In the genomic region with DNA sequence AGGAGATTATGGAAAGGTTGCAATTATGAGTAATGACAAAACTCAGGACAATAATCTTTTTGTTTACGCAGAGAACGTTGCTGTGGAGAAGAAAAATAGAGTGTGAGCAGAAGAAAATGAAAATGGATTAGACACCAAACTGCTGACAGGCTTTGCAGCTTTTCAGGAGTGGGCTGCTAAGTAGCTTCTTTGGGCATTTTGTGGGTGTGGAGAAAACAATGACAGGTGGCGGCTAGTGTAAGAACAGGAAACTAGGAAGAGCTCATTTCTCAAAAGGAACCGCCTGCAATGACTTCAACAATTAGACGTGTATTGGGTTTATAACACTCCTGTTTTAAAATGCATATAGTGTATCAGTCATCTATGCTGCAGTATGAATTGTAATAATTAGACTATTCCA, we compare ENCODE assay signal across 29 cellular contexts. TPM values are rescaled to one million over a fixed set of nuclear protein-coding genes. Genes with fewer than 3 reads are reported as not detected.
"Had no signal": no experiment of that assay in that cellular context is flagged by ENCODE, and none has a peak within 500 bp of the region (broad histone marks: within the 10 kb centered on the region; RNA-seq: fewer than 3 reads in every experiment).

No MANE protein-coding gene starts in this region.

- H2AFZ ChIP-seq: hepatocyte had no signal

- H3K4me1 Mint-ChIP-seq: natural killer cell; stimulated activated memory B cell treated with anti-CD40 and anti-IgM and Interleukin-4, amounts not matched to agents 10 μg/mL and 1 μg/mL and 100 μg/mL, for 72 hours had no signal

- DNase-seq: colonic mucosa; effector CD8-positive, alpha-beta T cell; endodermal cell; foreskin keratinocyte; heart left ventricle; left cardiac atrium; left lung; mesenchymal stem cell; midbrain; natural killer cell; occipital lobe; ovary; posterior cingulate gyrus; psoas muscle; right cardiac atrium; sigmoid colon; stimulated activated CD4-positive, alpha-beta T cell treated with anti-CD3 and anti-CD28 coated beads, Interleukin-2, amount 100 ng/mL, for 24 hours; stimulated activated CD4-positive, alpha-beta T cell treated with anti-CD3 and anti-CD28 coated beads, Interleukin-4, amount 100 ng/mL, for 24 hours; stimulated activated naive CD8-positive, alpha-beta T cell treated with anti-CD3 and anti-CD28 coated beads, Interleukin-15, Interleukin-2, amounts not matched to agents 100 U/mL and 50 U/mL, for 24 hours; substantia nigra; testis; tibial artery had no signal

- H3K4me3 ChIP-seq: colonic mucosa, esophagus muscularis mucosa, gastroesophageal sphincter, heart left ventricle, hepatocyte, left lung, ovary, psoas muscle, sigmoid colon, testis, tibial artery had no signal

- H3K36me3 Mint-ChIP-seq: natural killer cell; stimulated activated memory B cell treated with anti-CD40 and anti-IgM and Interleukin-4, amounts not matched to agents 10 μg/mL and 1 μg/mL and 100 μg/mL, for 72 hours; type B pancreatic cell had no signal

- H3K4me3 Mint-ChIP-seq: dendritic cell treated with granulocyte-macrophage colony-stimulating factor and Interleukin-4, amounts not matched to agents 40 ng/mL and 50 ng/mL, for 4 days; endodermal cell; natural killer cell; stimulated activated memory B cell treated with anti-CD40 and anti-IgM and Interleukin-4, amounts not matched to agents 10 μg/mL and 1 μg/mL and 100 μg/mL, for 72 hours; type B pancreatic cell had no signal

- H3K79me2 ChIP-seq: hepatocyte had no signal

- H3K27ac ChIP-seq: colonic mucosa, epithelial cell of prostate, esophagus muscularis mucosa, foreskin keratinocyte, gastroesophageal sphincter, heart left ventricle, hepatocyte, left lung, ovary, psoas muscle, sigmoid colon, testis, tibial artery had no signal

- H3K27me3 Mint-ChIP-seq: dendritic cell treated with granulocyte-macrophage colony-stimulating factor and Interleukin-4, amounts not matched to agents 40 ng/mL and 50 ng/mL, for 4 days; stimulated activated memory B cell treated with anti-CD40 and anti-IgM and Interleukin-4, amounts not matched to agents 10 μg/mL and 1 μg/mL and 100 μg/mL, for 72 hours; type B pancreatic cell had no signal

- ATAC-seq: foreskin keratinocyte; gastroesophageal sphincter; heart left ventricle; left cardiac atrium; left lung; natural killer cell; psoas muscle; right cardiac atrium; stimulated activated memory B cell treated with anti-CD40 and anti-IgM and Interleukin-4, amounts not matched to agents 10 μg/mL and 1 μg/mL and 100 μg/mL, for 72 hours; stimulated activated naive CD8-positive, alpha-beta T cell treated with anti-CD3 and anti-CD28 coated beads, Interleukin-15, Interleukin-2, amounts not matched to agents 100 U/mL and 50 U/mL, for 24 hours had no signal

- H3K27ac Mint-ChIP-seq: dendritic cell treated with granulocyte-macrophage colony-stimulating factor and Interleukin-4, amounts not matched to agents 40 ng/mL and 50 ng/mL, for 4 days; endodermal cell; natural killer cell; stimulated activated memory B cell treated with anti-CD40 and anti-IgM and Interleukin-4, amounts not matched to agents 10 μg/mL and 1 μg/mL and 100 μg/mL, for 72 hours; type B pancreatic cell had no signal

- H3K4me1 ChIP-seq: colonic mucosa, foreskin keratinocyte, left lung, psoas muscle, testis, tibial artery had no signal

- H3K27me3 ChIP-seq: colonic mucosa, esophagus muscularis mucosa, foreskin keratinocyte, gastroesophageal sphincter, heart left ventricle, hepatocyte, left lung, ovary, sigmoid colon, testis, tibial artery had no signal

- H3K4me2 ChIP-seq: hepatocyte had no signal

- H3K36me3 ChIP-seq: colonic mucosa, esophagus muscularis mucosa, gastroesophageal sphincter, heart left ventricle, left lung, ovary, sigmoid colon, tibial artery had no signal

- H3K9me3 Mint-ChIP-seq: dendritic cell treated with granulocyte-macrophage colony-stimulating factor and Interleukin-4, amounts not matched to agents 40 ng/mL and 50 ng/mL, for 4 days; endodermal cell; stimulated activated memory B cell treated with anti-CD40 and anti-IgM and Interleukin-4, amounts not matched to agents 10 μg/mL and 1 μg/mL and 100 μg/mL, for 72 hours; type B pancreatic cell had no signal

- H3K9me3 ChIP-seq: colonic mucosa, esophagus muscularis mucosa, gastroesophageal sphincter, heart left ventricle, left lung, ovary, psoas muscle, sigmoid colon, testis, tibial artery had no signal

RNA-seq across cellular contexts. Expression of a gene that starts 18.3 kb away (rescaled TPM):
- total RNA-seq: natural killer cell had no signal
